Comparison of ENCODE assay signal across 9 cellular contexts in the genomic region with DNA sequence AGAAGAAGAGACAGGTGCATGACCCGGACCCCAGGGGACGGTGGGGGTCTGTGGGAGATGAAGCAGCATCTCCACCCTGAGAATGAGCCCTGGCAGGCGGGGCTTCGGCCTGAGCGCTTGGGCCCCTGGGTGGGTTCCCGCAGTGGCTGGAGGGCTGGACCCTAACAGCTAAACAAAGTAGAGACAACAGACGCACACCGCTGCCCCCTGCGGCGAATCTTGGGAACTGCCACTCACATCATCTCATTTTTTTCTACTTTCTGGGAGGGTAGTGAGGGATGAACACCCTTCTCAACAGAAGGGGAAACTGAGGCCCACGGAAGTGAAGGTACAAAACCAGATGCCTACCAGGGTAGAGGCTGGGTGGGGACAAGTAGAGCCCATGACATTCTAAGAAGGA.
DNase-seq lines count a peak whose midpoint lies in the region; ATAC-seq and TF ChIP-seq lines count a peak whose summit lies in the region.
"Had no signal": no experiment of that assay in that cellular context is flagged by ENCODE, and none has a peak within 500 bp of the region (broad histone marks: within the 10 kb centered on the region; RNA-seq: fewer than 3 reads in every experiment).

No MANE protein-coding gene starts in this region.

- H3K4me3 Mint-ChIP-seq in CD4-positive, CD25-positive, alpha-beta regulatory T cell: no peak overlapping the region
- H3K4me3 Mint-ChIP-seq: central memory CD8-positive, alpha-beta T cell had no signal

- TF ChIP-seq CTCF in hepatocyte (IDR thresholded peaks at IDR 0.05; ENCODE audit: poor library complexity) (peak; percentile 52), thyroid gland (IDR thresholded peaks at IDR 0.05) (peak; percentile 18 to 52 (median 34))

- H3K9me2 ChIP-seq in hepatocyte (replicated peaks; ENCODE audit: insufficient read depth): no peaks in the 10 kb centered on the region

- TF ChIP-seq POLR2A in thyroid gland (IDR thresholded peaks at IDR 0.05): no peak

- H3K4me2 ChIP-seq in hepatocyte: no peak overlapping the region

- H3K27ac ChIP-seq in CD4-positive, CD25-positive, alpha-beta regulatory T cell (ENCODE audit: insufficient read depth, low read length, poor library complexity, severe bottlenecking): no peak overlapping the region
- H3K27ac ChIP-seq in hepatocyte (no peak overlapping the region), thyroid gland (peak overlapping the region in 1 of 3 donors; percentile 12)

- H3K4me3 ChIP-seq in CD4-positive, CD25-positive, alpha-beta regulatory T cell (ENCODE audit: low read depth, low read length): no peak overlapping the region
- no peak overlapping the region for H3K4me3 ChIP-seq in hepatocyte
- H3K4me3 ChIP-seq in thyroid gland (replicated peaks in 1 of 3): no peak overlapping the region

- peaks cover 8% of the 10 kb centered on the region for H3K79me2 ChIP-seq in hepatocyte

- ATAC-seq in CD4-positive, CD25-positive, alpha-beta regulatory T cell (ENCODE audit: low read depth in 2 of 2): no peak
- ATAC-seq in HG03354 (IDR thresholded peaks at IDR 0.05; ENCODE audit: poor library complexity, severe bottlenecking, unreplicated experiment) (no peak), HG03457 (IDR thresholded peaks at IDR 0.05; ENCODE audit: unreplicated experiment) (no peak)

- peaks cover 0 to 5% (median under 1%) of the 10 kb centered on the region in 4 donors for H3K4me1 Mint-ChIP-seq in CD4-positive, CD25-positive, alpha-beta regulatory T cell

- no peaks in the 10 kb centered on the region for H3K27me3 Mint-ChIP-seq in CD4-positive, CD25-positive, alpha-beta regulatory T cell
- H3K27me3 Mint-ChIP-seq: central memory CD8-positive, alpha-beta T cell had no signal

- no peak overlapping the region for H3K27ac Mint-ChIP-seq in CD4-positive, CD25-positive, alpha-beta regulatory T cell

- H3K9me3 Mint-ChIP-seq in CD4-positive, CD25-positive, alpha-beta regulatory T cell: no peaks in the 10 kb centered on the region
- H3K9me3 Mint-ChIP-seq: central memory CD8-positive, alpha-beta T cell had no signal

- H3K27me3 ChIP-seq in CD4-positive, CD25-positive, alpha-beta regulatory T cell (ENCODE audit: control insufficient read depth, insufficient read depth, low read length): no peaks in the 10 kb centered on the region
- H3K27me3 ChIP-seq in hepatocyte (no peaks in the 10 kb centered on the region), thyroid gland (no peaks in the 10 kb centered on the region)

- peak in 2 of 3 donors; percentile 8 to 16 for DNase-seq in CD4-positive, CD25-positive, alpha-beta regulatory T cell
- peak; percentile 77 for DNase-seq in HuH-7 (ENCODE audit: low spot score)
- DNase-seq in activated T-cell treated with anti-CD3 and anti-CD28 coated beads, Interleukin-2, amount 50 U/mL, for 1 hour: peak; percentile 53
- DNase-seq in hepatocyte (ENCODE audit: low spot score): no peak
- DNase-seq in thyroid gland: no peak
- no peak for DNase-seq in NCI-H1105 treated with DMSO at 0.1 percent for 48 hours (lab: John Stamatoyannopoulos, UW)

- WGBS in hepatocyte (ENCODE audit: low lambda C conversion rate, missing lambda C conversion rate): 62% methylated on average over 11 of the region's 11 CpGs
- 62 to 72% methylated on average over 11 of the region's 11 CpGs for WGBS in thyroid gland, 2 donors

- H4K20me1 ChIP-seq in hepatocyte (ENCODE audit: insufficient read depth, poor library complexity, severe bottlenecking): peaks cover 28% of the 10 kb centered on the region

- peaks cover 21% of the 10 kb centered on the region for H3K36me3 Mint-ChIP-seq in CD4-positive, CD25-positive, alpha-beta regulatory T cell

- no peak overlapping the region for H2AFZ ChIP-seq in hepatocyte

- H3K36me3 ChIP-seq in CD4-positive, CD25-positive, alpha-beta regulatory T cell (ENCODE audit: control insufficient read depth, insufficient read depth, low read length): peaks cover 53% of the 10 kb centered on the region
- H3K36me3 ChIP-seq in hepatocyte (replicated peaks; ENCODE audit: insufficient read depth, low read depth) (no peaks in the 10 kb centered on the region), thyroid gland (peaks cover 8 to 25% of the 10 kb centered on the region in 2 donors)

- H3K4me1 ChIP-seq in CD4-positive, CD25-positive, alpha-beta regulatory T cell (ENCODE audit: control insufficient read depth, insufficient read depth, low read length, poor library complexity, severe bottlenecking): no peaks in the 10 kb centered on the region
- H3K4me1 ChIP-seq in hepatocyte (ENCODE audit: insufficient read depth): peaks cover 8% of the 10 kb centered on the region
- H3K4me1 ChIP-seq in thyroid gland: peaks cover 0 to 11% of the 10 kb centered on the region in 2 donors

- no peaks in the 10 kb centered on the region for H3K9me3 ChIP-seq in CD4-positive, CD25-positive, alpha-beta regulatory T cell (ENCODE audit: control insufficient read depth in 2 of 2, low read length in 2 of 2)
- no peaks in the 10 kb centered on the region for H3K9me3 ChIP-seq in hepatocyte (ENCODE audit: low read depth)
- H3K9me3 ChIP-seq in thyroid gland: no peaks in the 10 kb centered on the region

- intact Hi-C loops in thyroid gland (cut with DNase I): no loop called here

Comparison
In these comparisons a context has a peak if more than half of its experiments do, and no peak if none do; other contexts are left out.
1. DNase-seq: peak in CD4-positive, CD25-positive, alpha-beta regulatory T cell (2 of 3), HuH-7 (single experiment) and activated T-cell treated with anti-CD3 and anti-CD28 coated beads, Interleukin-2, amount 50 U/mL, for 1 hour (single experiment); none in hepatocyte (single experiment), thyroid gland (0 of 2) and NCI-H1105 treated with DMSO at 0.1 percent for 48 hours (single experiment).